32 cellular contexts compared by ENCODE assay signal in genomic region chrY:15579245-15579644, GRCh38.
DNase-seq lines count a peak whose midpoint lies in the region; ATAC-seq, FAIRE-seq and TF ChIP-seq lines count a peak whose summit lies in the region.
"Had no signal": no experiment of that assay in that cellular context is flagged by ENCODE, and none has a peak within 500 bp of the region (broad histone marks: within the 10 kb centered on the region; RNA-seq: fewer than 3 reads in every experiment).

No MANE protein-coding gene starts in this region.

- H2AFZ ChIP-seq in DND-41 (ENCODE audit: low read depth, low read length), result no peak overlapping the region; the same call in 1 of the 2 replicates
- H2AFZ ChIP-seq: PC-9 had no signal

- no peak for ATAC-seq in DND-41 (ENCODE audit: insufficient read depth, low read depth)
- no peak for ATAC-seq in GM21737 (IDR thresholded peaks at IDR 0.05; ENCODE audit: unreplicated experiment)
- ATAC-seq: activated CD4-positive, alpha-beta T cell treated with anti-CD3 and anti-CD28 coated beads for 36 hours; activated T-helper 17 cell treated with anti-CD3 and anti-CD28 coated beads, Interleukin-2, amount 50 U/mL, for 72 hours; heart left ventricle; left ventricle myocardium superior; sciatic nerve had no signal

- no peak overlapping the region for H3K4me2 ChIP-seq in DND-41 (ENCODE audit: insufficient read depth, low read length)
- H3K4me2 ChIP-seq: PC-9 had no signal

- H3K9me3 ChIP-seq in DND-41 (ENCODE audit: insufficient read depth, low read length, severe bottlenecking), result no peaks in the 10 kb centered on the region
- H3K9me3 ChIP-seq: heart left ventricle, neutrophil, prostate gland, thyroid gland, uterus had no signal

- TF ChIP-seq CTCF in DND-41 (IDR thresholded peaks at IDR 0.05; ENCODE audit: borderline replicate concordance, extremely low read depth, low read length, poor library complexity, severe bottlenecking) (peak; percentile 36), bronchial epithelial cell (IDR thresholded peaks at IDR 0.05; ENCODE audit: insufficient read depth, low read length, severe bottlenecking) (no peak)

- H3K27me3 ChIP-seq in DND-41 (ENCODE audit: insufficient read depth, low read length, poor library complexity), result no peaks in the 10 kb centered on the region
- H3K27me3 ChIP-seq in bronchial epithelial cell (ENCODE audit: control insufficient read depth, insufficient read depth, low read length), result no peaks in the 10 kb centered on the region
- H3K27me3 ChIP-seq: cardiac muscle cell, heart left ventricle, neutrophil, thyroid gland, uterus had no signal

- DNase-seq in DND-41 (no peak), KBM-7 (peak; percentile 5), bronchial epithelial cell (ENCODE audit: low read depth) (peak; percentile 9), myocyte (ENCODE audit: low read depth) (peak; percentile 0), hypothalamus (lab: John Stamatoyannopoulos, UW) (no peak), 8988T (no peak)
- DNase-seq: activated CD4-positive, alpha-beta T cell treated with anti-CD3 and anti-CD28 coated beads for 36 hours; activated naive CD4-positive, alpha-beta T cell treated with anti-CD3 and anti-CD28 coated beads, Interleukin-2, amount 50 U/mL, for 16 hours; amygdala; COR-L47; effector memory CD4-positive, alpha-beta T cell; heart left ventricle; kidney; left ventricle myocardium superior; NCI-H1105; NCI-H187 treated with DMSO at 0.1 percent for 48 hours; NCI-H524 treated with DMSO at 0.1 percent for 48 hours; PC-9; SIG-M5; stimulated activated CD4-positive, alpha-beta T cell treated with anti-CD3 and anti-CD28 coated beads, Interleukin-12 subunit alpha, Interleukin-12 subunit beta, amount 100 ng/mL, for 4 hours; stimulated activated CD4-positive, alpha-beta T cell treated with anti-CD3 and anti-CD28 coated beads, Interleukin-4, amount 100 ng/mL, for 1 hour; thyroid gland; uterus had no signal

- no peak overlapping the region for H3K27ac ChIP-seq in DND-41 (ENCODE audit: low read length)
- H3K27ac ChIP-seq: C4-2B, cardiac muscle cell, coronary artery, heart left ventricle, neutrophil, PC-9, prostate gland, thyroid gland, uterus had no signal

- H3K36me3 ChIP-seq in DND-41 (ENCODE audit: insufficient read depth, low read length) (no peaks in the 10 kb centered on the region), bronchial epithelial cell (ENCODE audit: control insufficient read depth, insufficient read depth, low read length) (no peaks in the 10 kb centered on the region)
- H3K36me3 ChIP-seq: cardiac muscle cell, heart left ventricle, neutrophil, prostate gland, thyroid gland, uterus had no signal

- no peaks in the 10 kb centered on the region for H3K79me2 ChIP-seq in DND-41 (ENCODE audit: insufficient read depth, low read length)

- no peaks in the 10 kb centered on the region for H4K20me1 ChIP-seq in DND-41 (ENCODE audit: insufficient read depth, low read length)

- in situ Hi-C loops in KBM-7 (cut with MboI; ENCODE audit: low pct_unique_long_range_greater_than_20kb, low sequenced_read_pairs), result no loop called here

- no peak overlapping the region for H3K4me3 ChIP-seq in DND-41 (ENCODE audit: low read depth in 1 of 2, low read length in 2 of 2)
- no peak overlapping the region for H3K4me3 ChIP-seq in bronchial epithelial cell (ENCODE audit: low read depth, low read length)
- H3K4me3 ChIP-seq: cardiac muscle cell, coronary artery, heart left ventricle, PC-9, prostate gland, thyroid gland, uterus had no signal

- no peak for FAIRE-seq in bronchial epithelial cell (lab: Jason Lieb, UNC)
- FAIRE-seq: HTR-8/SVneo, kidney had no signal

- H3K4me1 ChIP-seq in DND-41 (ENCODE audit: insufficient read depth, low read length), result peaks cover 5% of the 10 kb centered on the region; the same call in 1 of the 2 replicates
- H3K4me1 ChIP-seq: heart left ventricle, prostate gland, thyroid gland, uterus had no signal

- no peak overlapping the region for H3K9ac ChIP-seq in DND-41 (ENCODE audit: low read depth, low read length)

Comparison
In these comparisons a context has a peak if more than half of its experiments do, and no peak if none do; other contexts are left out.
1. DNase-seq: peak in KBM-7 (single experiment), bronchial epithelial cell (single experiment) and myocyte (single experiment); none in DND-41 (single experiment), hypothalamus (0 of 51) and 8988T (single experiment).